Comparison of ENCODE assay signal across 8 cellular contexts in the genomic region with DNA sequence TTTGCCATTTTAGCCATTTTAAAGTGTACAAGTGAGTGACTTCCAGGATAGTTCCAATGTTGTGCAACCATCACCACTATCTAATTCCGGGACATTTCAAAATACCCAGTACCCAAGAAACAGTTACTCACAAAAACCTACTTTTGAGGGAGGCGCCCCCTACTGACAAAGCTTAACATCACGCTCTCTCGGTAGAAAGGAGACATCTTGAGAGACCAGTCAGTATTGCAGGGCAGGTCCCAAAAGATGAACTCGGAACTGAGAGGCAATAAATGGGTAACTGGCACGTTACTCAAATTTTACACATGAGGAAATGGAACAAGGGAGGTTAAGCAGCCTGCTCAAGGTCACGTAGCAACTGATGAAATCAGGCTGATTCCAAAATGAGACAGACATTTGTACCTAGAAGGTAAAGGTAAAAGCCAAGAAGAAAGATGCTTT. TPM values are rescaled to one million over a fixed set of nuclear protein-coding genes. Genes with fewer than 3 reads are reported as not detected.
DNase-seq lines count a peak whose midpoint lies in the region; ATAC-seq and TF ChIP-seq lines count a peak whose summit lies in the region.

No MANE protein-coding gene starts in this region.

- H3K4me1 ChIP-seq in PC-9 (replicated peaks; ENCODE audit: insufficient read depth), result no peaks in the 10 kb centered on the region

- H3K9me2 ChIP-seq in PC-9 (ENCODE audit: insufficient read depth), result no peaks in the 10 kb centered on the region

- H2AFZ ChIP-seq in PC-9, result peak overlapping the region; percentile 42; the same call in 1 of the 2 replicates

- peak; percentile 80 for ATAC-seq in GM18502 (IDR thresholded peaks at IDR 0.05; ENCODE audit: poor library complexity, unreplicated experiment)
- ATAC-seq in HG03159 (IDR thresholded peaks at IDR 0.05; ENCODE audit: unreplicated experiment), result peak; percentile 62
- ATAC-seq in left ventricle myocardium superior, result peak; percentile 51

- H3F3A ChIP-seq in PC-9 (ENCODE audit: insufficient read depth, low read depth), result no peaks in the 10 kb centered on the region

- peak; percentile 66 for TF ChIP-seq CTCF in AG04450 (IDR thresholded peaks at IDR 0.05; ENCODE audit: low read depth, low read length)
- TF ChIP-seq CTCF in PC-9 (conservative IDR thresholded peaks at IDR 0.05), result peak; percentile 87

- CTCF ChIA-PET in AG04450 (lab: Charles Lee) (interaction anchor here (0.6 to 4.5 kb wide), 9 partner anchors 8 to 146 kb away, joined by 3 to 36 read pairs (median 3); no protein-coding TSS in a partner anchor), PC-9 (lab: Charles Lee) (interaction anchor here (1.0 kb wide), 1 partner anchor 148 kb away, joined by 9 read pairs; no protein-coding TSS in a partner anchor)

- no peaks in the 10 kb centered on the region for H3K36me3 ChIP-seq in PC-9 (ENCODE audit: low read depth)

- BruUV-seq in PC-9 (replicated peaks; lab: Mats Ljungman, UMichigan), result no TSS peak

- DNase-seq in AG04450 (ENCODE audit: low read depth, low spot score), result no peak
- peak; percentile 29 to 55 for DNase-seq in PC-9
- DNase-seq in activated naive CD4-positive, alpha-beta T cell treated with Interleukin-2 at 50 U/mL for 16 hours, result peak; percentile 61
- no peak for DNase-seq in left ventricle myocardium superior
- DNase-seq in stimulated activated CD4-positive, alpha-beta T cell treated with anti-CD3 and anti-CD28 coated beads, Interleukin-2, amount 100 ng/mL, for 24 hours, result peak; percentile 75 to 77
- DNase-seq in NCI-H1694 treated with DMSO at 0.1 percent for 48 hours (lab: John Stamatoyannopoulos, UW), result no peak

- H3K27me3 ChIP-seq in AG04450 (ENCODE audit: control insufficient read depth, insufficient read depth, low read length) (peaks cover 2% of the 10 kb centered on the region), PC-9 (ENCODE audit: insufficient read depth, low read depth) (no peaks in the 10 kb centered on the region)

- intact Hi-C loops in PC-9 (cut with micrococcal nuclease; ENCODE audit: unreplicated experiment), result loop anchor here (5.0 to 10.0 kb wide), 2 partner anchors 197 to 524 kb away; no protein-coding TSS in a partner anchor
- intact Hi-C loops in left ventricle myocardium superior (cut with micrococcal nuclease), result no loop called here

- no peaks in the 10 kb centered on the region for H3K79me2 ChIP-seq in PC-9 (ENCODE audit: low read depth)

- H3K4me3 ChIP-seq in AG04450 (ENCODE audit: low read depth, low read length) (no peak overlapping the region), PC-9 (no peak overlapping the region)

- H3K27ac ChIP-seq in AG04450 (ENCODE audit: low read depth, low read length) (no peak overlapping the region), PC-9 (no peak overlapping the region)

- no peak overlapping the region for H3K4me2 ChIP-seq in PC-9

- no peaks in the 10 kb centered on the region for H3K9me3 ChIP-seq in AG04450 (ENCODE audit: control insufficient read depth, insufficient read depth, low read length)
- H3K9me3 ChIP-seq in PC-9 (ENCODE audit: insufficient read depth, low read depth), result no peaks in the 10 kb centered on the region

- POLR2A ChIA-PET in AG04450 (lab: Yijun Ruan, JAX), result no interaction called here
- POLR2A ChIA-PET in PC-9 (lab: Charles Lee; ENCODE audit: unreplicated experiment), result no interaction called here

- no peaks in the 10 kb centered on the region for H4K20me1 ChIP-seq in PC-9 (ENCODE audit: insufficient read depth)

RNA-seq across cellular contexts. Expression of a gene that starts 50.0 kb away (rescaled TPM):
- not detected in 2 replicates for polyA plus RNA-seq in AG04450 (2011; rRNA removed)
- polyA minus RNA-seq in AG04450 (2011; rRNA and poly(A)+ RNA removed), result not detected in 2 replicates
- total RNA-seq in PC-9 (2021) (0.37 TPM in 1 of 2 replicates, not detected in the other), left ventricle myocardium superior (0.62 TPM)

Comparison
In these comparisons a context has a peak if more than half of its experiments do, and no peak if none do; other contexts are left out.
1. DNase-seq: peak in PC-9 (2 of 2), activated naive CD4-positive, alpha-beta T cell treated with Interleukin-2 at 50 U/mL for 16 hours (single experiment) and stimulated activated CD4-positive, alpha-beta T cell treated with anti-CD3 and anti-CD28 coated beads, Interleukin-2, amount 100 ng/mL, for 24 hours (2 of 2); none in AG04450 (single experiment), left ventricle myocardium superior (single experiment) and NCI-H1694 treated with DMSO at 0.1 percent for 48 hours (single experiment).
2. Peak in every context shown above with its lines, with median percentiles within 50 percentile points of each other: ATAC-seq.